Comparison of ENCODE assay signal across 10 cellular contexts in genomic region chr1:154157520-154158306, GRCh38. TPM values are rescaled to one million over a fixed set of nuclear protein-coding genes. Genes with fewer than 3 reads are reported as not detected.
DNase-seq lines count a peak whose midpoint lies in the region; ATAC-seq and TF ChIP-seq lines count a peak whose summit lies in the region.
"Had no signal": no experiment of that assay in that cellular context is flagged by ENCODE, and none has a peak within 500 bp of the region (broad histone marks: within the 10 kb centered on the region; RNA-seq: fewer than 3 reads in every experiment).

No MANE protein-coding gene starts in this region.

- H3K4me1 Mint-ChIP-seq in activated naive CD8-positive, alpha-beta T cell (ENCODE audit: low read depth), result peaks cover 77% of the 10 kb centered on the region
- peaks cover 33 to 37% of the 10 kb centered on the region in 2 donors for H3K4me1 Mint-ChIP-seq in natural killer cell treated with Interleukin-12 subunit alpha and Interleukin-12 subunit beta and Interleukin-15 and Interleukin-18, amount 100 ng/mL, for 72 hours (ENCODE audit: low read depth in 2 of 2)
- H3K4me1 Mint-ChIP-seq in type B pancreatic cell (ENCODE audit: unreplicated experiment), result peaks cover 7% of the 10 kb centered on the region

- peak overlapping the region; percentile 81 for H3K4me3 Mint-ChIP-seq in activated naive CD8-positive, alpha-beta T cell
- peak overlapping the region; percentile 86 for H3K4me3 Mint-ChIP-seq in natural killer cell treated with Interleukin-12 subunit alpha and Interleukin-12 subunit beta and Interleukin-15 and Interleukin-18, amount 100 ng/mL, for 72 hours
- H3K4me3 Mint-ChIP-seq in type B pancreatic cell, result no peak overlapping the region

- peak overlapping the region; percentile 85 for H3K27ac Mint-ChIP-seq in activated naive CD8-positive, alpha-beta T cell
- H3K27ac Mint-ChIP-seq in natural killer cell treated with Interleukin-12 subunit alpha and Interleukin-12 subunit beta and Interleukin-15 and Interleukin-18, amount 100 ng/mL, for 72 hours, result peak overlapping the region; percentile 86 to 94
- peak overlapping the region; percentile 27 for H3K27ac Mint-ChIP-seq in type B pancreatic cell

- no peaks in the 10 kb centered on the region for H3K9me3 Mint-ChIP-seq in activated naive CD8-positive, alpha-beta T cell (ENCODE audit: low read depth)
- H3K9me3 Mint-ChIP-seq in natural killer cell treated with Interleukin-12 subunit alpha and Interleukin-12 subunit beta and Interleukin-15 and Interleukin-18, amount 100 ng/mL, for 72 hours, result no peaks in the 10 kb centered on the region
- no peaks in the 10 kb centered on the region for H3K9me3 Mint-ChIP-seq in type B pancreatic cell

- peak; percentile 85 for ATAC-seq in GM18498 (IDR thresholded peaks at IDR 0.05; ENCODE audit: unreplicated experiment)
- peak; percentile 86 for ATAC-seq in HG02852 (IDR thresholded peaks at IDR 0.05; ENCODE audit: unreplicated experiment)
- ATAC-seq in natural killer cell treated with Interleukin-12 subunit alpha and Interleukin-12 subunit beta and Interleukin-15 and Interleukin-18, amount 100 ng/mL, for 72 hours, result peak; percentile 97 to 99

- no peak for TF ChIP-seq CTCF in type B pancreatic cell (conservative IDR thresholded peaks at IDR 0.05)

- peak; percentile 98 for DNase-seq in SKM-1 (lab: John Stamatoyannopoulos, UW; ENCODE audit: unreplicated experiment)
- peak; percentile 79 for DNase-seq in natural killer cell treated with Interleukin-12 subunit alpha and Interleukin-12 subunit beta and Interleukin-15 and Interleukin-18, amount 100 ng/mL, for 72 hours (ENCODE audit: low spot score)
- DNase-seq in type B pancreatic cell (ENCODE audit: extremely low spot score, unreplicated experiment), result no peak
- DNase-seq in hypothalamus (lab: John Stamatoyannopoulos, UW), result no peak
- no peak for DNase-seq in SW480 (ENCODE audit: low spot score)

- H3K27me3 Mint-ChIP-seq in activated naive CD8-positive, alpha-beta T cell, result no peaks in the 10 kb centered on the region
- H3K27me3 Mint-ChIP-seq in natural killer cell treated with Interleukin-12 subunit alpha and Interleukin-12 subunit beta and Interleukin-15 and Interleukin-18, amount 100 ng/mL, for 72 hours, result no peaks in the 10 kb centered on the region
- H3K27me3 Mint-ChIP-seq in type B pancreatic cell, result no peaks in the 10 kb centered on the region

- H3K36me3 Mint-ChIP-seq in activated naive CD8-positive, alpha-beta T cell, result peaks cover 29% of the 10 kb centered on the region
- peaks cover 29% of the 10 kb centered on the region for H3K36me3 Mint-ChIP-seq in natural killer cell treated with Interleukin-12 subunit alpha and Interleukin-12 subunit beta and Interleukin-15 and Interleukin-18, amount 100 ng/mL, for 72 hours
- H3K36me3 Mint-ChIP-seq in type B pancreatic cell, result peaks cover 33% of the 10 kb centered on the region

RNA-seq across cellular contexts. Expression of gene NUP210L, which starts 2.8 kb away (rescaled TPM):
- under 1 TPM in 1 of 2 donors, not detected in 1; 0.24 TPM for total RNA-seq in natural killer cell treated with Interleukin-12 subunit alpha and Interleukin-12 subunit beta and Interleukin-15 and Interleukin-18, amount 100 ng/mL, for 72 hours
- 0.07 TPM in 1 of 2 replicates, not detected in the other for total RNA-seq in type B pancreatic cell (ENCODE audit: low replicate concordance)
- total RNA-seq: LHCN-M2 had no signal

RNA-seq across cellular contexts. Expression of gene TPM3, which starts 34.2 kb away (rescaled TPM):
- total RNA-seq in natural killer cell treated with Interleukin-12 subunit alpha and Interleukin-12 subunit beta and Interleukin-15 and Interleukin-18, amount 100 ng/mL, for 72 hours, result 100 to 1,000 TPM; 495 to 662 TPM
- total RNA-seq in type B pancreatic cell (ENCODE audit: low replicate concordance), result 263 and 371 TPM in 2 replicates

RNA-seq across cellular contexts. Expression of gene CFAP141, which starts 48.4 kb away (rescaled TPM):
- not detected for total RNA-seq in natural killer cell treated with Interleukin-12 subunit alpha and Interleukin-12 subunit beta and Interleukin-15 and Interleukin-18, amount 100 ng/mL, for 72 hours
- not detected in 2 replicates for total RNA-seq in type B pancreatic cell (ENCODE audit: low replicate concordance)
- total RNA-seq: LHCN-M2, pulmonary artery endothelial cell had no signal

Comparison
In these comparisons a context has a peak if more than half of its experiments do, and no peak if none do; other contexts are left out.
1. DNase-seq: peak in SKM-1 (single experiment) and natural killer cell treated with Interleukin-12 subunit alpha and Interleukin-12 subunit beta and Interleukin-15 and Interleukin-18, amount 100 ng/mL, for 72 hours (single experiment); none in type B pancreatic cell (single experiment), hypothalamus (0 of 51) and SW480 (single experiment).
2. H3K27ac Mint-ChIP-seq: peak in every context shown above with its lines; median percentile 90 in natural killer cell treated with Interleukin-12 subunit alpha and Interleukin-12 subunit beta and Interleukin-15 and Interleukin-18, amount 100 ng/mL, for 72 hours; 85 in activated naive CD8-positive, alpha-beta T cell; 27 in type B pancreatic cell.
3. Peak in every context shown above with its lines, with median percentiles within 50 percentile points of each other: ATAC-seq.